8 cellular contexts compared by ENCODE assay signal in the genomic region with DNA sequence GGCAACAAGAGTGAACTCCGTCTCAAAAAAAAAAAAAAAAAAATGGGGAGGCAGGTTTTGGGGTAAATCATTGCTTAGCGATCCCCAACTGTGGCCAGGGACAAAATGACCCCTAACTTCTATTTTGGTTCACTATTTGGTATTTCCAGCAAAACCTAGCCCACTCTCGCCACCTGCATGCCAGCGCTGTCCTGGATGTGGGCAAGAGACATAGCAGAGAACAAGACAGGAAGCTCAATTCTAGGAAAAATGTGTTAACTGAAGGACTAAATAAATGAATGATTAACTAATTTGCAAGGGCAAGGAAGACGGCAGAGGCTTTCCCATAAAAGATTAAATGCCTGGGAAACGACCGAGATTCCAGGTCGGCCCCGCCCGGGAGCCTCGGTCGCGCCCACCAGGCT. TPM values are rescaled to one million over a fixed set of nuclear protein-coding genes. Genes with fewer than 3 reads are reported as not detected.
DNase-seq lines count a peak whose midpoint lies in the region; ATAC-seq and TF ChIP-seq lines count a peak whose summit lies in the region.

No MANE protein-coding gene starts in this region.

- peak overlapping the region; percentile 70 for H3K27ac ChIP-seq in CD8-positive, alpha-beta T cell (ENCODE audit: low read depth, low read length)
- H3K27ac ChIP-seq in lung (ENCODE audit: low read depth in 1 of 2, low read length in 1 of 2) (peak overlapping the region; percentile 87 to 91), vagina (peak overlapping the region; percentile 94)

- peak; percentile 2 for ATAC-seq in CD8-positive, alpha-beta T cell
- ATAC-seq in HG03432 (IDR thresholded peaks at IDR 0.05; ENCODE audit: unreplicated experiment) (peak; percentile 16), lung (ENCODE audit: insufficient read depth, low FRiP score) (peak; percentile 32)

- POLR2A ChIA-PET in CD8-positive, alpha-beta T cell (lab: Charles Lee), result interaction anchor here (0.6 to 2.7 kb wide), 10 partner anchors 12 to 308 kb away, joined by 5 to 29 read pairs (median 6); a partner anchor contains a TSS
- POLR2A ChIA-PET in MCF 10A (lab: Yijun Ruan, JAX), result interaction anchor here (0.5 to 2.6 kb wide), 26 partner anchors 9 to 1009 kb away, joined by 3 to 34 read pairs (median 4); a partner anchor contains a TSS

- CTCF ChIA-PET in CD8-positive, alpha-beta T cell (lab: Charles Lee), result interaction anchor here (0.6 to 1.9 kb wide), 6 partner anchors 13 to 818 kb away, joined by 3 to 6 read pairs (median 4); a partner anchor contains a TSS
- CTCF ChIA-PET in MCF 10A (lab: Yijun Ruan, JAX), result interaction anchor here (0.5 to 2.2 kb wide), 4 partner anchors 8 to 47 kb away, joined by 3 to 6 read pairs (median 5); a partner anchor contains a TSS

- no peaks in the 10 kb centered on the region for H3K9me3 ChIP-seq in CD8-positive, alpha-beta T cell (ENCODE audit: low read length)
- no peaks in the 10 kb centered on the region for H3K9me3 ChIP-seq in lung (ENCODE audit: control insufficient read depth in 2 of 2, insufficient read depth in 1 of 2, low read length in 1 of 2)
- no peaks in the 10 kb centered on the region for H3K9me3 ChIP-seq in vagina

- no peaks in the 10 kb centered on the region for H3K27me3 Mint-ChIP-seq in CD8-positive, alpha-beta T cell (ENCODE audit: low read depth)
- H3K27me3 Mint-ChIP-seq in MCF 10A (ENCODE audit: insufficient read depth, unreplicated experiment), result no peaks in the 10 kb centered on the region

- H3K27me3 ChIP-seq in CD8-positive, alpha-beta T cell (ENCODE audit: insufficient read depth, low read length), result no peaks in the 10 kb centered on the region
- H3K27me3 ChIP-seq in lung (ENCODE audit: control insufficient read depth, insufficient read depth) (no peaks in the 10 kb centered on the region), vagina (no peaks in the 10 kb centered on the region)

- TF ChIP-seq CTCF in CD8-positive, alpha-beta T cell (IDR thresholded peaks at IDR 0.05), result no peak
- TF ChIP-seq CTCF in MCF 10A (IDR thresholded peaks at IDR 0.05; ENCODE audit: unreplicated experiment), result no peak
- no peak for TF ChIP-seq CTCF in lung (IDR thresholded peaks at IDR 0.05; ENCODE audit: control extremely low read depth, extremely low read depth)
- no peak for TF ChIP-seq CTCF in vagina (IDR thresholded peaks at IDR 0.05)

- H3K36me3 ChIP-seq in CD8-positive, alpha-beta T cell (ENCODE audit: insufficient read depth, low read length), result no peaks in the 10 kb centered on the region
- H3K36me3 ChIP-seq in lung (ENCODE audit: control insufficient read depth in 2 of 2, insufficient read depth in 2 of 2, low read length in 2 of 2), result peaks cover 0 to 19% of the 10 kb centered on the region in 2 donors
- peaks cover 0 to 17% of the 10 kb centered on the region in 2 donors for H3K36me3 ChIP-seq in vagina

- no peaks in the 10 kb centered on the region for H3K9me3 Mint-ChIP-seq in CD8-positive, alpha-beta T cell
- no peaks in the 10 kb centered on the region for H3K9me3 Mint-ChIP-seq in MCF 10A (ENCODE audit: unreplicated experiment)

- H3K4me1 ChIP-seq in CD8-positive, alpha-beta T cell (ENCODE audit: insufficient read depth, low read length), result peaks cover 10% of the 10 kb centered on the region
- H3K4me1 ChIP-seq in lung (ENCODE audit: control insufficient read depth in 2 of 2, insufficient read depth in 2 of 2, low read length in 2 of 2), result peaks cover 0 to 4% of the 10 kb centered on the region in 2 donors
- H3K4me1 ChIP-seq in vagina, result peaks cover 10% of the 10 kb centered on the region

- H3K4me3 ChIP-seq in CD8-positive, alpha-beta T cell (ENCODE audit: low read depth, low read length), result peak overlapping the region; percentile 85
- H3K4me3 ChIP-seq in lung (peak overlapping the region; percentile 90), vagina (peak overlapping the region; percentile 63 to 85)

- peak overlapping the region; percentile 89 for H3K4me3 Mint-ChIP-seq in CD8-positive, alpha-beta T cell
- peak overlapping the region; percentile 89 for H3K4me3 Mint-ChIP-seq in MCF 10A (ENCODE audit: unreplicated experiment)

- H3K27ac Mint-ChIP-seq in CD8-positive, alpha-beta T cell, result peak overlapping the region; percentile 89
- peak overlapping the region; percentile 99 for H3K27ac Mint-ChIP-seq in MCF 10A (ENCODE audit: low read depth, unreplicated experiment)

- H3K36me3 Mint-ChIP-seq in CD8-positive, alpha-beta T cell, result peaks cover 25% of the 10 kb centered on the region
- H3K36me3 Mint-ChIP-seq in MCF 10A (ENCODE audit: insufficient read depth, unreplicated experiment), result peaks cover 36% of the 10 kb centered on the region

- no peak for TF ChIP-seq POLR2A in vagina (IDR thresholded peaks at IDR 0.05)

- H3K4me1 Mint-ChIP-seq in CD8-positive, alpha-beta T cell (ENCODE audit: low read depth), result peaks cover 14% of the 10 kb centered on the region
- peaks cover 5% of the 10 kb centered on the region for H3K4me1 Mint-ChIP-seq in MCF 10A (ENCODE audit: insufficient read depth, unreplicated experiment)

- 3 to 6% methylated on average over 13 of the region's 13 CpGs for WGBS in lung, 2 donors

- DNase-seq in CD8-positive, alpha-beta T cell, result no peak
- no peak for DNase-seq in MCF 10A (ENCODE audit: unreplicated experiment)
- no peak for DNase-seq in lung (ENCODE audit: low spot score)
- DNase-seq in vagina (ENCODE audit: extremely low spot score in 2 of 2), result no peak
- no peak for DNase-seq in NAMALWA (ENCODE audit: low spot score)
- DNase-seq in NCI-H345 (lab: John Stamatoyannopoulos, UW), result no peak
- no peak for DNase-seq in SW480 (ENCODE audit: low spot score)

- TSS peak; percentile 62 for BruUV-seq in MCF 10A (replicated peaks; lab: Mats Ljungman, UMichigan)

- intact Hi-C loops in CD8-positive, alpha-beta T cell (cut with DNase I, micrococcal nuclease), result loop anchor here (1.0 to 2.0 kb wide), 6 partner anchors 16 to 88 kb away; a partner anchor contains a TSS
- intact Hi-C loops in MCF 10A (cut with micrococcal nuclease) (loop anchor here (1.0 kb wide), 1 partner anchor 16 kb away; a partner anchor contains a TSS), vagina (cut with DNase I) (no loop called here)

RNA-seq across cellular contexts. Expression of a gene that starts 0.4 kb away (rescaled TPM):
- total RNA-seq in CD8-positive, alpha-beta T cell, result 10 to 100 TPM; 13.9 to 18.6 TPM
- 9.7 and 19.5 TPM in 2 replicates for total RNA-seq in MCF 10A (2022)
- 10 to 100 TPM; 14.0 to 20.1 TPM for total RNA-seq in lung
- polyA plus RNA-seq in lung, result 1 to 10 TPM; 8.6 to 9.1 TPM
- 5.9 TPM for total RNA-seq in vagina

RNA-seq across cellular contexts. Expression of a gene that starts 6.4 kb away (rescaled TPM):
- total RNA-seq in CD8-positive, alpha-beta T cell, result 1 to 10 TPM; 8.4 to 9.4 TPM
- total RNA-seq in MCF 10A (2022), result 3.7 and 4.9 TPM in 2 replicates
- total RNA-seq in lung, result 10 to 100 TPM in 1 of 2 donors, 1 to 10 TPM in 1; 9.5 to 12.4 TPM
- polyA plus RNA-seq in lung, result 1 to 10 TPM; 3.8 to 8.0 TPM
- 6.1 TPM for total RNA-seq in vagina

RNA-seq across cellular contexts. Expression of a gene that starts 16.5 kb away (rescaled TPM):
- 10 to 100 TPM; 19.8 to 21.1 TPM for total RNA-seq in CD8-positive, alpha-beta T cell
- total RNA-seq in MCF 10A (2022) (14.0 and 17.2 TPM in 2 replicates), lung (10 to 100 TPM; 15.8 to 49.0 TPM), vagina (16.7 TPM)
- 10 to 100 TPM; 26.8 to 33.4 TPM for polyA plus RNA-seq in lung

RNA-seq across cellular contexts. Expression of a gene that starts 16.9 kb away (rescaled TPM):
- 100 to 1,000 TPM; 271 to 294 TPM for total RNA-seq in CD8-positive, alpha-beta T cell
- 273 and 298 TPM in 2 replicates for total RNA-seq in MCF 10A (2022)
- total RNA-seq in lung, result 100 to 1,000 TPM; 352 to 567 TPM
- 100 to 1,000 TPM; 269 to 513 TPM for polyA plus RNA-seq in lung
- total RNA-seq in vagina, result 377 TPM

RNA-seq across cellular contexts. Expression of a gene that starts 41.4 kb away (rescaled TPM):
- total RNA-seq in CD8-positive, alpha-beta T cell, result 10 to 100 TPM; 17.0 to 19.9 TPM
- total RNA-seq in MCF 10A (2022) (40.3 and 49.9 TPM in 2 replicates), lung (100 to 1,000 TPM in 1 of 2 donors, 10 to 100 TPM in 1; 40.4 to 100 TPM), vagina (46.7 TPM)
- 10 to 100 TPM; 18.2 to 35.6 TPM for polyA plus RNA-seq in lung
